11 cellular contexts compared by ENCODE assay signal in the genomic region with DNA sequence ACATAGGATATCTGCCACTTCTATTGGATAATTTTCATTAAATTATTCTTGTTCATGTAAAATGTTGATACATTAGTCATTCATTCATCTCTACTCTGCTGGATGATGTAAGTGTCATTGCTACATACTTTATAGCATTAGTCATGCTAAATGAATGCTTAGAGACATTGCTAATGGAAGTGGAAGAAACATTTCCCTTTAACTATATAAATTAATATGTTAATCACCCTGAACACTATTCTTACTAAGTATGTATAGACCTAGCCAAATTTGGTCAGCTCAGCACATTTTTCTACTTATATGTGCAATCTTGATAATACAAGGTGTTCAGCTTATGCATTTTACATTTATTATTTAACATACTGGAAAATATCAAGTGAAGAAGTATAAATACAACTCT.
DNase-seq lines count a peak whose midpoint lies in the region; ATAC-seq and TF ChIP-seq lines count a peak whose summit lies in the region.
"Had no signal": no experiment of that assay in that cellular context is flagged by ENCODE, and none has a peak within 500 bp of the region (broad histone marks: within the 10 kb centered on the region; RNA-seq: fewer than 3 reads in every experiment).

No MANE protein-coding gene starts in this region.

- DNase-seq in COLO829 (ENCODE audit: low spot score) (peak; percentile 24), LHCN-M2 (ENCODE audit: low read depth) (peak; percentile 75), chondrocyte (ENCODE audit: low spot score) (no peak), kidney tubule cell (ENCODE audit: low spot score) (peak; percentile 79), dedifferentiated amniotic fluid mesenchymal stem cell (ENCODE audit: extremely low spot score) (no peak), T1000 (lab: John Stamatoyannopoulos, UW) (no peak)
- DNase-seq in activated naive CD4-positive, alpha-beta T cell treated with anti-CD3 and anti-CD28 coated beads, Interleukin-2, amount 50 U/mL, for 72 hours (ENCODE audit: low spot score in 2 of 2) = no peak
- DNase-seq: activated naive CD8-positive, alpha-beta T cell treated with anti-CD3 and anti-CD28 coated beads for 36 hours; GOT3; retina had no signal

- H3K27me3 Mint-ChIP-seq in chondrocyte (ENCODE audit: low read depth) = no peaks in the 10 kb centered on the region
- H3K27me3 Mint-ChIP-seq: activated naive CD8-positive, alpha-beta T cell treated with anti-CD3 and anti-CD28 coated beads for 36 hours had no signal

- H3K4me3 Mint-ChIP-seq in chondrocyte (ENCODE audit: unreplicated experiment) = no peak overlapping the region
- H3K4me3 Mint-ChIP-seq: activated naive CD8-positive, alpha-beta T cell treated with anti-CD3 and anti-CD28 coated beads for 36 hours had no signal

- no peaks in the 10 kb centered on the region for H3K36me3 Mint-ChIP-seq in chondrocyte (ENCODE audit: low read depth)
- no peaks in the 10 kb centered on the region for H3K36me3 Mint-ChIP-seq in activated naive CD4-positive, alpha-beta T cell treated with anti-CD3 and anti-CD28 coated beads, Interleukin-2, amount 50 U/mL, for 72 hours
- H3K36me3 Mint-ChIP-seq: activated naive CD8-positive, alpha-beta T cell treated with anti-CD3 and anti-CD28 coated beads for 36 hours had no signal

- peak overlapping the region; percentile 60 for H3K27ac Mint-ChIP-seq in chondrocyte (ENCODE audit: unreplicated experiment)
- H3K27ac Mint-ChIP-seq in activated naive CD4-positive, alpha-beta T cell treated with anti-CD3 and anti-CD28 coated beads, Interleukin-2, amount 50 U/mL, for 72 hours = no peak overlapping the region
- H3K27ac Mint-ChIP-seq: activated naive CD8-positive, alpha-beta T cell treated with anti-CD3 and anti-CD28 coated beads for 36 hours had no signal

- TF ChIP-seq CTCF in chondrocyte (IDR thresholded peaks at IDR 0.05) = no peak

- no peak for ATAC-seq in activated naive CD4-positive, alpha-beta T cell treated with anti-CD3 and anti-CD28 coated beads, Interleukin-2, amount 50 U/mL, for 72 hours
- ATAC-seq in GM18873 (IDR thresholded peaks at IDR 0.05; ENCODE audit: low FRiP score, unreplicated experiment) = no peak

- H3K4me1 Mint-ChIP-seq in chondrocyte (ENCODE audit: low read depth) = peaks cover 30% of the 10 kb centered on the region
- H3K4me1 Mint-ChIP-seq: activated naive CD8-positive, alpha-beta T cell treated with anti-CD3 and anti-CD28 coated beads for 36 hours had no signal

- H3K9me3 Mint-ChIP-seq in chondrocyte (ENCODE audit: low read depth) = peaks cover 2% of the 10 kb centered on the region
- H3K9me3 Mint-ChIP-seq in activated naive CD4-positive, alpha-beta T cell treated with anti-CD3 and anti-CD28 coated beads, Interleukin-2, amount 50 U/mL, for 72 hours = no peaks in the 10 kb centered on the region
- H3K9me3 Mint-ChIP-seq: activated naive CD8-positive, alpha-beta T cell treated with anti-CD3 and anti-CD28 coated beads for 36 hours had no signal

Comparison
In these comparisons a context has a peak if more than half of its experiments do, and no peak if none do; other contexts are left out.
1. DNase-seq: peak in COLO829 (single experiment), LHCN-M2 (single experiment) and kidney tubule cell (single experiment); none in chondrocyte (single experiment), activated naive CD4-positive, alpha-beta T cell treated with anti-CD3 and anti-CD28 coated beads, Interleukin-2, amount 50 U/mL, for 72 hours (0 of 2), dedifferentiated amniotic fluid mesenchymal stem cell (single experiment) and T1000 (single experiment).